In genomic region chr1:41499591-41499990, GRCh38 we compare ENCODE assay signal across 22 cellular contexts. TPM values are rescaled to one million over a fixed set of nuclear protein-coding genes. Genes with fewer than 3 reads are reported as not detected.
DNase-seq lines count a peak whose midpoint lies in the region; ATAC-seq and TF ChIP-seq lines count a peak whose summit lies in the region.
"Had no signal": no experiment of that assay in that cellular context is flagged by ENCODE, and none has a peak within 500 bp of the region (broad histone marks: within the 10 kb centered on the region; RNA-seq: fewer than 3 reads in every experiment).

No MANE protein-coding gene starts in this region.

- POLR2A ChIA-PET in SK-N-SH (lab: Yijun Ruan, JAX), result no interaction called here

- intact Hi-C loops in Right ventricle myocardium inferior (cut with DNase I) (loop anchor here (5.0 kb wide), 1 partner anchor 67 kb away; no protein-coding TSS in a partner anchor), Right ventricle myocardium superior (cut with DNase I) (no loop called here), left ventricle myocardium superior (cut with micrococcal nuclease) (no loop called here), prostate gland (cut with DNase I) (no loop called here)

- no peak for TF ChIP-seq POLR2A in prostate gland (IDR thresholded peaks at IDR 0.05)

- no peak for TF ChIP-seq EP300 in SK-N-SH (IDR thresholded peaks at IDR 0.05; ENCODE audit: borderline replicate concordance in 1 of 2, low read depth in 1 of 2, low read length in 1 of 2)

- no peak overlapping the region for H3K4me2 ChIP-seq in SK-N-SH

- no peaks in the 10 kb centered on the region for H3K9me3 ChIP-seq in prostate gland
- no peaks in the 10 kb centered on the region for H3K9me3 ChIP-seq in SK-N-SH
- H3K9me3 ChIP-seq: neutrophil had no signal

- CTCF ChIA-PET in SK-N-SH (lab: Yijun Ruan, JAX), result interaction anchor here (1.2 to 2.3 kb wide), 4 partner anchors 14 to 82 kb away, joined by 4 to 8 read pairs (median 6); no protein-coding TSS in a partner anchor

- H3K9ac ChIP-seq in SK-N-SH, result no peak overlapping the region

- H3K4me1 ChIP-seq in prostate gland (replicated peaks) (peaks cover 42% of the 10 kb centered on the region), SK-N-SH (ENCODE audit: control insufficient read depth in 1 of 2, insufficient read depth in 2 of 2, low read depth in 1 of 2, low read length in 1 of 2) (peaks cover 22 to 75% of the 10 kb centered on the region in 2 experiments)

- no peak for TF ChIP-seq CTCF in prostate gland (IDR thresholded peaks at IDR 0.05)
- TF ChIP-seq CTCF in SK-N-SH (IDR thresholded peaks at IDR 0.05), result no peak

- DNase-seq in Right ventricle myocardium inferior (ENCODE audit: missing footprints) (peak; percentile 58), Right ventricle myocardium superior (no peak), left ventricle myocardium superior (peak; percentile 34), prostate gland (ENCODE audit: low spot score) (no peak), SK-N-SH (no peak), GOT3 (lab: John Stamatoyannopoulos, UW) (no peak)
- no peak for DNase-seq in activated CD8-positive, alpha-beta memory T cell treated with anti-CD3 and anti-CD28 coated beads, Interleukin-2, amount 50 U/mL, for 48 hours
- no peak for DNase-seq in stimulated activated naive CD4-positive, alpha-beta T cell treated with Interleukin-2 at 50 U/mL for 16 hours (lab: John Stamatoyannopoulos, UW)
- DNase-seq: activated CD4-positive, alpha-beta T cell treated with anti-CD3 and anti-CD28 coated beads, Interleukin-2, amount 10 ng/mL, durations not matched to agents 24 days and 14 days; activated naive CD4-positive, alpha-beta T cell treated with anti-CD3 and anti-CD28 coated beads, Interleukin-2, amount 10 ng/mL, durations not matched to agents 7 days and 5 days; CD4-positive, alpha-beta T cell; DMS79 treated with DMSO at 0.1 percent for 48 hours; H7; NCI-H1048; NCI-H82; stimulated activated CD4-positive, alpha-beta T cell treated with anti-CD3 and anti-CD28 coated beads, Interleukin-2, amount 100 ng/mL, for 48 hours; SW 1271 had no signal

- H3K27me3 ChIP-seq in prostate gland (replicated peaks; ENCODE audit: insufficient read depth) (no peaks in the 10 kb centered on the region), SK-N-SH (ENCODE audit: insufficient read depth) (no peaks in the 10 kb centered on the region)

- no peak for ATAC-seq in Right ventricle myocardium inferior
- no peak for ATAC-seq in Right ventricle myocardium superior (ENCODE audit: poor library complexity)
- ATAC-seq in left ventricle myocardium superior, result no peak
- ATAC-seq: K562 had no signal

- no peak for TF ChIP-seq RAD21 in SK-N-SH (IDR thresholded peaks at IDR 0.05; ENCODE audit: low read length)

- H3K27ac ChIP-seq in prostate gland, result peak overlapping the region; percentile 65 to 89
- peak overlapping the region in 1 of 2 experiments; percentile 8; a peak in 1 of 4 replicates for H3K27ac ChIP-seq in SK-N-SH (ENCODE audit: low read depth in 2 of 2, low read length in 1 of 2)
- H3K27ac ChIP-seq: HL-60, neutrophil had no signal

- H3K79me2 ChIP-seq in SK-N-SH (ENCODE audit: insufficient read depth), result no peaks in the 10 kb centered on the region

- H3K9me2 ChIP-seq in SK-N-SH, result no peaks in the 10 kb centered on the region

- H3F3A ChIP-seq in SK-N-SH (replicated peaks; ENCODE audit: insufficient read depth), result peaks cover 7% of the 10 kb centered on the region

- H3K4me3 ChIP-seq in prostate gland (no peak overlapping the region), SK-N-SH (ENCODE audit: low read depth in 2 of 2, low read length in 1 of 2) (no peak overlapping the region)
- H3K4me3 ChIP-seq: K562 had no signal

- no peaks in the 10 kb centered on the region for H3K36me3 ChIP-seq in prostate gland
- H3K36me3 ChIP-seq in SK-N-SH (replicated peaks in 1 of 2; ENCODE audit: control insufficient read depth in 1 of 2, insufficient read depth in 2 of 2, low read length in 1 of 2), result no peaks in the 10 kb centered on the region
- H3K36me3 ChIP-seq: neutrophil had no signal

- no peaks in the 10 kb centered on the region for H4K20me1 ChIP-seq in SK-N-SH (ENCODE audit: insufficient read depth)

- H2AFZ ChIP-seq in SK-N-SH (ENCODE audit: low read depth), result no peak overlapping the region

- WGBS in prostate gland, result 44% methylated on average over 2 of the region's 2 CpGs
- WGBS in SK-N-SH (ENCODE audit: low lambda C conversion rate), result 86% methylated on average over 2 of the region's 2 CpGs

TF ChIP-seq in SK-N-SH, 30 proteins besides CTCF, POLR2A, EP300 and RAD21:
- no peak for TF ChIP-seq CHD2 (IDR thresholded peaks at IDR 0.05; ENCODE audit: low read length, partially characterized antibody)
- TF ChIP-seq ZBTB33 (IDR thresholded peaks at IDR 0.05; ENCODE audit: borderline replicate concordance, low read depth), result no peak
- TF ChIP-seq FOSL2 (IDR thresholded peaks at IDR 0.05; ENCODE audit: borderline replicate concordance, low read depth), result no peak
- no peak for TF ChIP-seq TCF12 (IDR thresholded peaks at IDR 0.05)
- TF ChIP-seq MAX (IDR thresholded peaks at IDR 0.05; ENCODE audit: low read depth), result no peak
- TF ChIP-seq POLR2AphosphoS5 (IDR thresholded peaks at IDR 0.05; ENCODE audit: low read depth, low read length), result no peak
- no peak for TF ChIP-seq TAF1 (IDR thresholded peaks at IDR 0.05; ENCODE audit: borderline replicate concordance, low read depth, low read length)
- no peak for TF ChIP-seq RFX5 (IDR thresholded peaks at IDR 0.05; ENCODE audit: low read length)
- TF ChIP-seq NFIC (IDR thresholded peaks at IDR 0.05; ENCODE audit: borderline replicate concordance), result no peak
- TF ChIP-seq FOXJ3 (CRISPR knock-in tag; IDR thresholded peaks at IDR 0.05), result no peak
- TF ChIP-seq NRF1 (IDR thresholded peaks at IDR 0.05; ENCODE audit: low read depth, low read length), result no peak
- no peak for TF ChIP-seq IRF3 (IDR thresholded peaks at IDR 0.05; ENCODE audit: low read depth, low read length)

RNA-seq across cellular contexts. Expression of gene EDN2, which starts 15.1 kb away (rescaled TPM):
- total RNA-seq in Right ventricle myocardium inferior (not detected), Right ventricle myocardium superior (0.27 TPM), left ventricle myocardium superior (0.27 TPM), prostate gland (10 to 100 TPM in 1 of 2 donors, 1 to 10 TPM in 1; 2.6 to 12.6 TPM)
- polyA plus RNA-seq in SK-N-SH (2012; rRNA removed), result 0.97 and 1.7 TPM in 2 replicates
- 0.77 and 0.84 TPM in 2 replicates for polyA plus RNA-seq in SK-N-SH (2012; cell fraction: cytosol; rRNA removed)
- polyA plus RNA-seq in SK-N-SH (2012; cell fraction: nucleus; rRNA removed), result 0.75 and 1.2 TPM in 2 replicates
- total RNA-seq: activated CD4-positive, alpha-beta T cell treated with anti-CD3 and anti-CD28 coated beads, Interleukin-2, amount 10 ng/mL, durations not matched to agents 24 days and 14 days; CD4-positive, alpha-beta T cell; K562; sciatic nerve; temporal lobe had no signal
- polyA plus RNA-seq: K562 had no signal

Comparison
In these comparisons a context has a peak if more than half of its experiments do, and no peak if none do; other contexts are left out.
1. DNase-seq: peak in Right ventricle myocardium inferior (single experiment) and left ventricle myocardium superior (single experiment); none in Right ventricle myocardium superior (single experiment), prostate gland (single experiment), SK-N-SH (single experiment), activated CD8-positive, alpha-beta memory T cell treated with anti-CD3 and anti-CD28 coated beads, Interleukin-2, amount 50 U/mL, for 48 hours (single experiment), stimulated activated naive CD4-positive, alpha-beta T cell treated with Interleukin-2 at 50 U/mL for 16 hours (single experiment) and GOT3 (single experiment).